In the genomic region with DNA sequence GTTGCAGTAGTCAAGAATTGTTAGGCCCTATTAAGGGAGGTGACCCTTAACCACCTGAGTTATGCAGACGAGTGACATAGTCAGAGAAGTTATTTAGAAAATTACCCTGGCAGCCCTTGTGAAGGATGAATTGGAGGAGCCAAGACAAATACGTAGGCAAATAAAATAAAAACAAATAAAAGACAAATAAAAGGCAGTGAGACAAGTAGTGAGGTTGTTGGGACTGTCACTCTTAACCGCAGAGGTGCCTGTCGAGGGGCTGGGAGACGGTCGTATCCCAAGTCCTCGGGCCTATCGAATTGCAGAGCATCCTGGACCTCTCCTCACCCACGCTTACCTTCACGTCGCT, we compare ENCODE assay signal across 9 cellular contexts. TPM values are rescaled to one million over a fixed set of nuclear protein-coding genes. Genes with fewer than 3 reads are reported as not detected.
A peak's percentile ranks its signal among the peaks of the same experiment; 100 is the strongest.
DNase-seq lines count a peak whose midpoint lies in the region; ATAC-seq and TF ChIP-seq lines count a peak whose summit lies in the region.
"Had no signal": no experiment of that assay in that cellular context is flagged by ENCODE, and none has a peak within 500 bp of the region (broad histone marks: within the 10 kb centered on the region; RNA-seq: fewer than 3 reads in every experiment).

No MANE protein-coding gene starts in this region.

- H3K4me1 ChIP-seq in ascending aorta: no peaks in the 10 kb centered on the region
- H3K4me1 ChIP-seq in right lobe of liver: no peaks in the 10 kb centered on the region
- no peaks in the 10 kb centered on the region for H3K4me1 ChIP-seq in thymus (ENCODE audit: control insufficient read depth, insufficient read depth, low read length)

- TF ChIP-seq POLR2A in right lobe of liver (IDR thresholded peaks at IDR 0.05): no peak

- DNase-seq in activated CD4-positive, alpha-beta T cell treated with anti-CD3 and anti-CD28 coated beads, Interleukin-2, amount 10 ng/mL, durations not matched to agents 24 days and 14 days: no peak
- DNase-seq in activated CD4-positive, alpha-beta T cell treated with anti-CD3 and anti-CD28 coated beads for 4 hours: no peak
- DNase-seq in ascending aorta (ENCODE audit: low spot score in 2 of 2) (no peak), right lobe of liver (no peak), nucleus accumbens (lab: John Stamatoyannopoulos, UW) (no peak), GM19238 (ENCODE audit: insufficient read length, low spot score) (no peak)
- DNase-seq: NCI-H187 treated with DMSO at 0.1 percent for 48 hours had no signal

- peaks cover 10% of the 10 kb centered on the region for H3K4me1 Mint-ChIP-seq in activated CD4-positive, alpha-beta T cell treated with anti-CD3 and anti-CD28 coated beads, Interleukin-2, amount 10 ng/mL, durations not matched to agents 24 days and 14 days

- H3K36me3 ChIP-seq in ascending aorta (no peaks in the 10 kb centered on the region), right lobe of liver (no peaks in the 10 kb centered on the region), thymus (ENCODE audit: control insufficient read depth, insufficient read depth) (no peaks in the 10 kb centered on the region)

- peaks cover 3% of the 10 kb centered on the region for H3K36me3 Mint-ChIP-seq in activated CD4-positive, alpha-beta T cell treated with anti-CD3 and anti-CD28 coated beads, Interleukin-2, amount 10 ng/mL, durations not matched to agents 24 days and 14 days (ENCODE audit: low read depth)

- H3K4me3 ChIP-seq in ascending aorta (peak overlapping the region; percentile 55 to 71), right lobe of liver (peak overlapping the region; percentile 45 to 62 (median 58)), thymus (ENCODE audit: low read length) (peak overlapping the region; percentile 66)

- H3K9me3 ChIP-seq in ascending aorta (no peaks in the 10 kb centered on the region), right lobe of liver (no peaks in the 10 kb centered on the region), thymus (ENCODE audit: control insufficient read depth) (no peaks in the 10 kb centered on the region)

- no peaks in the 10 kb centered on the region for H3K9me3 Mint-ChIP-seq in activated CD4-positive, alpha-beta T cell treated with anti-CD3 and anti-CD28 coated beads, Interleukin-2, amount 10 ng/mL, durations not matched to agents 24 days and 14 days

- ATAC-seq in right lobe of liver (peak; percentile 35 to 68 (median 52)), GM18511 (IDR thresholded peaks at IDR 0.05; ENCODE audit: unreplicated experiment) (no peak)

- TF ChIP-seq CTCF in ascending aorta (IDR thresholded peaks at IDR 0.05) (no peak), right lobe of liver (IDR thresholded peaks at IDR 0.05) (no peak)

- WGBS in right lobe of liver (ENCODE audit: insufficient coverage, low coverage, low lambda C conversion rate, missing lambda C conversion rate): 28% methylated on average over 2 of the region's 11 CpGs
- 8% methylated on average over 11 of the region's 11 CpGs for WGBS in thymus

- H3K27ac ChIP-seq in ascending aorta (peak overlapping the region; percentile 83 to 85), right lobe of liver (peak overlapping the region in 1 of 3 donors; percentile 60), thymus (ENCODE audit: low read depth) (peak overlapping the region; percentile 74)

- H3K27me3 ChIP-seq in ascending aorta (no peaks in the 10 kb centered on the region), right lobe of liver (no peaks in the 10 kb centered on the region), thymus (ENCODE audit: control insufficient read depth, insufficient read depth) (no peaks in the 10 kb centered on the region)

- peak overlapping the region; percentile 92 for H3K27ac Mint-ChIP-seq in activated CD4-positive, alpha-beta T cell treated with anti-CD3 and anti-CD28 coated beads, Interleukin-2, amount 10 ng/mL, durations not matched to agents 24 days and 14 days

- no peaks in the 10 kb centered on the region for H3K27me3 Mint-ChIP-seq in activated CD4-positive, alpha-beta T cell treated with anti-CD3 and anti-CD28 coated beads, Interleukin-2, amount 10 ng/mL, durations not matched to agents 24 days and 14 days

- intact Hi-C loops in activated CD4-positive, alpha-beta T cell treated with anti-CD3 and anti-CD28 coated beads, Interleukin-2, amount 10 ng/mL, durations not matched to agents 24 days and 14 days (cut with micrococcal nuclease): loop anchor here (2.0 to 10.0 kb wide), 3 partner anchors 501 to 829 kb away; partner anchors contain the start of genes AMER1, LAS1L and MTMR8
- intact Hi-C loops in ascending aorta (cut with DNase I) (loop anchor here (10.0 kb wide), 3 partner anchors 501 to 829 kb away; partner anchors contain the start of genes AMER1, LAS1L and MTMR8), right lobe of liver (cut with DNase I) (no loop called here)

- H3K4me3 Mint-ChIP-seq in activated CD4-positive, alpha-beta T cell treated with anti-CD3 and anti-CD28 coated beads, Interleukin-2, amount 10 ng/mL, durations not matched to agents 24 days and 14 days: peak overlapping the region; percentile 91

RNA-seq across cellular contexts. Expression of gene ZC3H12B, which starts 0.4 kb away (rescaled TPM):
- total RNA-seq in activated CD4-positive, alpha-beta T cell treated with anti-CD3 and anti-CD28 coated beads, Interleukin-2, amount 10 ng/mL, durations not matched to agents 24 days and 14 days: 0.57 and 0.58 TPM in 2 replicates
- total RNA-seq in ascending aorta: 0.64 TPM
- 1 to 10 TPM in 2 of 6 experiments, under 1 TPM in 4; 0.31 to 1.9 (median 0.78) TPM for total RNA-seq in right lobe of liver
- polyA plus RNA-seq in thymus: 0.71 TPM

RNA-seq across cellular contexts. Expression of gene ZC4H2, which starts 58.0 kb away (rescaled TPM):
- 8.9 and 11.3 TPM in 2 replicates for total RNA-seq in activated CD4-positive, alpha-beta T cell treated with anti-CD3 and anti-CD28 coated beads, Interleukin-2, amount 10 ng/mL, durations not matched to agents 24 days and 14 days
- 39.9 TPM for total RNA-seq in ascending aorta
- 1 to 10 TPM; 4.1 to 9.2 (median 5.6) TPM for total RNA-seq in right lobe of liver
- polyA plus RNA-seq in thymus: 5.6 TPM

Comparison
In these comparisons a context has a peak if more than half of its experiments do, and no peak if none do; other contexts are left out.
1. intact Hi-C loops: an anchor here in activated CD4-positive, alpha-beta T cell treated with anti-CD3 and anti-CD28 coated beads, Interleukin-2, amount 10 ng/mL, durations not matched to agents 24 days and 14 days (2.0 to 10.0 kb wide) and ascending aorta (10.0 kb wide); none called in right lobe of liver.